11 cellular contexts compared by ENCODE assay signal in genomic region chr2:172113617-172114016, GRCh38. TPM values are rescaled to one million over a fixed set of nuclear protein-coding genes. Genes with fewer than 3 reads are reported as not detected.
A peak's percentile ranks its signal among the peaks of the same experiment; 100 is the strongest.
DNase-seq lines count a peak whose midpoint lies in the region; ATAC-seq and TF ChIP-seq lines count a peak whose summit lies in the region.
"Had no signal": no experiment of that assay in that cellular context is flagged by ENCODE, and none has a peak within 500 bp of the region (broad histone marks: within the 10 kb centered on the region; RNA-seq: fewer than 3 reads in every experiment).

No MANE protein-coding gene starts in this region.

- peaks cover 13% of the 10 kb centered on the region; the same call in 2 of the 3 replicates for H3K4me1 Mint-ChIP-seq in GM23338
- H3K4me1 Mint-ChIP-seq in activated naive CD8-positive, alpha-beta T cell treated with anti-CD3 and anti-CD28 coated beads for 36 hours: peaks cover 2% of the 10 kb centered on the region

- H3K79me2 ChIP-seq in GM23338 (replicated peaks; ENCODE audit: insufficient read depth) (no peaks in the 10 kb centered on the region), hepatocyte (no peaks in the 10 kb centered on the region)

- peak; percentile 27 for DNase-seq in AG08396 (ENCODE audit: low spot score)
- peak; percentile 57 for DNase-seq in GM23338 (ENCODE audit: low spot score)
- DNase-seq in SK-MEL-5 (ENCODE audit: low read depth, low spot score): peak; percentile 62
- no peak for DNase-seq in hepatocyte (ENCODE audit: low spot score)
- DNase-seq in mesenteric fat pad (ENCODE audit: low spot score): no peak
- DNase-seq in activated naive CD8-positive, alpha-beta T cell treated with anti-CD3 and anti-CD28 coated beads for 36 hours: no peak
- DNase-seq in coronary artery (ENCODE audit: low spot score): no peak
- DNase-seq: NCI-H774 had no signal

- H3K27ac ChIP-seq in GM23338 (ENCODE audit: low read depth) (no peak overlapping the region), hepatocyte (no peak overlapping the region), coronary artery (no peak overlapping the region)

- peaks cover 31% of the 10 kb centered on the region for H3K27me3 Mint-ChIP-seq in GM23338 (ENCODE audit: insufficient read depth, low read depth, poor library complexity)
- H3K27me3 Mint-ChIP-seq in activated naive CD8-positive, alpha-beta T cell treated with anti-CD3 and anti-CD28 coated beads for 36 hours: peaks cover 38% of the 10 kb centered on the region

- H3K9me3 Mint-ChIP-seq in GM23338: no peaks in the 10 kb centered on the region
- no peaks in the 10 kb centered on the region for H3K9me3 Mint-ChIP-seq in activated naive CD8-positive, alpha-beta T cell treated with anti-CD3 and anti-CD28 coated beads for 36 hours

- TF ChIP-seq CTCF in GM23338 (conservative IDR thresholded peaks at IDR 0.05; ENCODE audit: low read depth in 2 of 2) (peak; percentile 70 to 83), hepatocyte (IDR thresholded peaks at IDR 0.05; ENCODE audit: poor library complexity) (peak; percentile 48), coronary artery (IDR thresholded peaks at IDR 0.05) (no peak)

- no peak overlapping the region for H3K4me3 ChIP-seq in GM23338
- no peak overlapping the region for H3K4me3 ChIP-seq in hepatocyte
- no peak overlapping the region for H3K4me3 ChIP-seq in coronary artery

- peaks cover 12% of the 10 kb centered on the region; the same call in 1 of the 2 replicates for H3F3A ChIP-seq in GM23338 (replicated peaks; ENCODE audit: low read depth)

- H3K4me2 ChIP-seq in GM23338: no peak overlapping the region
- H3K4me2 ChIP-seq in hepatocyte: no peak overlapping the region

- H2AFZ ChIP-seq in GM23338: no peak overlapping the region
- no peak overlapping the region for H2AFZ ChIP-seq in hepatocyte

- in situ Hi-C loops in SK-MEL-5 (cut with HindIII; ENCODE audit: low pct_unique_long_range_greater_than_20kb, low sequenced_read_pairs): no loop called here

- H3K36me3 ChIP-seq in GM23338 (ENCODE audit: insufficient read depth): no peaks in the 10 kb centered on the region
- no peaks in the 10 kb centered on the region for H3K36me3 ChIP-seq in hepatocyte (replicated peaks; ENCODE audit: insufficient read depth, low read depth)

- no peaks in the 10 kb centered on the region for H3K36me3 Mint-ChIP-seq in GM23338 (ENCODE audit: low read depth)
- H3K36me3 Mint-ChIP-seq in activated naive CD8-positive, alpha-beta T cell treated with anti-CD3 and anti-CD28 coated beads for 36 hours: no peaks in the 10 kb centered on the region

- H3K4me1 ChIP-seq in GM23338 (ENCODE audit: insufficient read depth) (peaks cover 14% of the 10 kb centered on the region), hepatocyte (ENCODE audit: insufficient read depth) (no peaks in the 10 kb centered on the region)

- no peak overlapping the region for H3K4me3 Mint-ChIP-seq in GM23338
- H3K4me3 Mint-ChIP-seq in activated naive CD8-positive, alpha-beta T cell treated with anti-CD3 and anti-CD28 coated beads for 36 hours: no peak overlapping the region

- H3K27ac Mint-ChIP-seq in GM23338: no peak overlapping the region
- no peak overlapping the region for H3K27ac Mint-ChIP-seq in activated naive CD8-positive, alpha-beta T cell treated with anti-CD3 and anti-CD28 coated beads for 36 hours

- ATAC-seq in GM23338: peak; percentile 14; the same call in 2 of the 3 replicates
- no peak for ATAC-seq in HG02981 (IDR thresholded peaks at IDR 0.05; ENCODE audit: unreplicated experiment)

- H4K20me1 ChIP-seq in GM23338 (replicated peaks; ENCODE audit: insufficient read depth) (no peaks in the 10 kb centered on the region), hepatocyte (ENCODE audit: insufficient read depth, poor library complexity, severe bottlenecking) (no peaks in the 10 kb centered on the region)

- no peaks in the 10 kb centered on the region for H3K9me3 ChIP-seq in hepatocyte (ENCODE audit: low read depth)

- WGBS in hepatocyte (ENCODE audit: low lambda C conversion rate, missing lambda C conversion rate): 23% methylated on average over 2 of the region's 2 CpGs

- H3K27me3 ChIP-seq in GM23338 (ENCODE audit: insufficient read depth) (peaks cover 45% of the 10 kb centered on the region), hepatocyte (peaks cover 22% of the 10 kb centered on the region)

- H3K9me2 ChIP-seq in GM23338 (ENCODE audit: insufficient read depth) (no peaks in the 10 kb centered on the region), hepatocyte (replicated peaks; ENCODE audit: insufficient read depth) (no peaks in the 10 kb centered on the region)

TF ChIP-seq in GM23338, 12 proteins besides CTCF, POLR2A, EP300 and RAD21 (continues in another document):
- no peak for TF ChIP-seq EZH2phosphoT487 (IDR thresholded peaks at IDR 0.05; ENCODE audit: unreplicated experiment)
- no peak for TF ChIP-seq NANOG (IDR thresholded peaks at IDR 0.05; ENCODE audit: borderline replicate concordance)
- TF ChIP-seq ZNF114 (CRISPR knock-in tag; IDR thresholded peaks at IDR 0.05): no peak
- no peak for TF ChIP-seq EZH2 (IDR thresholded peaks at IDR 0.05; ENCODE audit: low read depth, unreplicated experiment)
- no peak for TF ChIP-seq POLR2AphosphoS5 (IDR thresholded peaks at IDR 0.05; ENCODE audit: low read depth)

RNA-seq across cellular contexts. Expression of gene DLX2, which starts 10.9 kb away (rescaled TPM):
- total RNA-seq in GM23338 (2014; rRNA removed; shearing (Covaris generic)): 0.16 and 0.24 TPM in 2 replicates
- polyA plus RNA-seq in GM23338 (2016; fragmentation: Nextera tagmentation; extraction: Ambion mirVana) (0.08 and 0.19 TPM in 2 replicates), hepatocyte (1.2 and 2.8 TPM in 2 replicates)
- 0.48 and 0.85 TPM in 2 replicates for total RNA-seq in SK-MEL-5 (2014; rRNA removed; shearing (Covaris generic))
- polyA plus RNA-seq in SK-MEL-5 (2015; cell fraction: cytosol; rRNA removed): 20.5 and 21.8 TPM in 2 replicates
- polyA plus RNA-seq in SK-MEL-5 (2015; cell fraction: nucleus; rRNA removed): 11.2 and 13.9 TPM in 2 replicates
- total RNA-seq in hepatocyte (0.04 and 0.37 TPM in 2 replicates), mesenteric fat pad (not detected)
- not detected for total RNA-seq in activated naive CD8-positive, alpha-beta T cell treated with anti-CD3 and anti-CD28 coated beads for 36 hours
- total RNA-seq: bronchial epithelial cell, omental fat pad had no signal

RNA-seq across cellular contexts. Expression of gene DLX1, which starts 28.3 kb away (rescaled TPM):
- total RNA-seq in GM23338 (2014; rRNA removed; shearing (Covaris generic)): not detected in 2 replicates
- polyA plus RNA-seq in GM23338 (2016; fragmentation: Nextera tagmentation; extraction: Ambion mirVana): not detected in 2 replicates
- total RNA-seq in SK-MEL-5 (2014; rRNA removed; shearing (Covaris generic)): 3.6 and 4.8 TPM in 2 replicates
- 24.8 and 33.3 TPM in 2 replicates for polyA plus RNA-seq in SK-MEL-5 (2015; cell fraction: cytosol; rRNA removed)
- 53.0 and 79.0 TPM in 2 replicates for polyA plus RNA-seq in SK-MEL-5 (2015; cell fraction: nucleus; rRNA removed)
- not detected in 2 replicates for total RNA-seq in hepatocyte
- polyA plus RNA-seq in hepatocyte: 0.44 TPM in 1 of 2 replicates, not detected in the other
- 0.19 TPM for total RNA-seq in mesenteric fat pad
- total RNA-seq in activated naive CD8-positive, alpha-beta T cell treated with anti-CD3 and anti-CD28 coated beads for 36 hours: under 1 TPM in 1 of 2 experiments, not detected in 1; 0.10 TPM
- total RNA-seq: bronchial epithelial cell had no signal

Comparison
In these comparisons a context has a peak if more than half of its experiments do, and no peak if none do; other contexts are left out.
1. DNase-seq: peak in AG08396 (single experiment), GM23338 (single experiment) and SK-MEL-5 (single experiment); none in hepatocyte (single experiment), mesenteric fat pad (single experiment), activated naive CD8-positive, alpha-beta T cell treated with anti-CD3 and anti-CD28 coated beads for 36 hours (single experiment) and coronary artery (single experiment).